19 cellular contexts compared by ENCODE assay signal in the genomic region with DNA sequence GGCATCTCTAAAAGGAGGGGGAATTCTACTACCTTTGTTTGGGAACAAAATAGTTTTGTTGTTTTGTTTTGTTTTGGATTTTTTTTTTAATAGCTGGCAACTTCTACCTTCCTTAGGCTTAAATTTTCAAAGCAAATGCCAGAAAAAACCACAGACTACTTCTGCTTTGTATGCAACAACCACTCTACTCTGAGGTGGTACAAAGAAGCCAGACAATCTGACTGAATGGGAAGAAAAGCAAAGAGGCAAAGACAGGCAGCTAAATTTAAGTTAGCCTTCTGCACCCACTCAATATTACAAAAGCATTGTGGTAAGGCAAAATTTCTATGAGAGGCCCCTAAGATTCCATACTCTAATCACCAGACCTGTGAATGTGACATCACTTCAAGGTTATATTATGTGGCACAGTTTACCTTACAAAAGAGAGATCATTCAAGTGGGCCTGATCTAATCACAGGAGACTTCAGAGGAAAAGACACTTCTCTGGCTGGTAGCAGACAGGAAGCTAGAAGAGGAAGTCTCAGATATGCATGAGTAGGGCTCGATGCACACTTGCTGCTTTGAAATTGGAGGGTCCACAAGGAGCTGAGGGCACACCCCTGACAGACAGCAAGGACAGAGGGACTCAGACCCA.
DNase-seq lines count a peak whose midpoint lies in the region; ATAC-seq and TF ChIP-seq lines count a peak whose summit lies in the region.
"Had no signal": no experiment of that assay in that cellular context is flagged by ENCODE, and none has a peak within 500 bp of the region (broad histone marks: within the 10 kb centered on the region; RNA-seq: fewer than 3 reads in every experiment).

No MANE protein-coding gene starts in this region.

- peak overlapping the region; percentile 20 to 92 (median 62) for H3K4me3 Mint-ChIP-seq in IgD-negative memory B cell
- H3K4me3 Mint-ChIP-seq in memory B cell, result peak overlapping the region; percentile 67
- H3K4me3 Mint-ChIP-seq in T-helper 2 cell treated with Interferon-gamma antibody and Interleukin-4, amounts not matched to agents 5 μg/mL and 100 μg/mL, for 36 hours, result no peak overlapping the region
- H3K4me3 Mint-ChIP-seq in nephron progenitor cell, result no peak overlapping the region
- H3K4me3 Mint-ChIP-seq: activated CD8-positive, alpha-beta memory T cell treated with anti-CD3 and anti-CD28 coated beads, Interleukin-2, amount 10 ng/mL, durations not matched to agents 7 days and 5 days; CD14-positive monocyte; natural killer cell treated with Interleukin-12 subunit alpha and Interleukin-12 subunit beta and Interleukin-15 and Interleukin-18, amount 100 ng/mL, for 72 hours had no signal

- intact Hi-C loops in body of pancreas (cut with DNase I), result no loop called here

- H3K4me3 ChIP-seq in body of pancreas, result no peak overlapping the region
- H3K4me3 ChIP-seq: hepatocyte, left lung, right lobe of liver had no signal

- no peaks in the 10 kb centered on the region for H3K36me3 ChIP-seq in body of pancreas (replicated peaks in 1 of 2; ENCODE audit: insufficient read depth in 1 of 2, low read depth in 2 of 2)
- H3K36me3 ChIP-seq: left lung, right lobe of liver had no signal

- WGBS in body of pancreas, 2 donors, result 33 to 67% methylated on average over 1 of the region's 1 CpG

- H3K4me1 ChIP-seq in body of pancreas, result no peaks in the 10 kb centered on the region
- H3K4me1 ChIP-seq: left lung had no signal

- peak overlapping the region; percentile 59 to 86 (median 84) for H3K27ac Mint-ChIP-seq in IgD-negative memory B cell
- peak overlapping the region; percentile 90 for H3K27ac Mint-ChIP-seq in memory B cell
- H3K27ac Mint-ChIP-seq in T-helper 2 cell treated with Interferon-gamma antibody and Interleukin-4, amounts not matched to agents 5 μg/mL and 100 μg/mL, for 36 hours, result no peak overlapping the region
- H3K27ac Mint-ChIP-seq in nephron progenitor cell, result no peak overlapping the region
- H3K27ac Mint-ChIP-seq: activated CD8-positive, alpha-beta memory T cell treated with anti-CD3 and anti-CD28 coated beads, Interleukin-2, amount 10 ng/mL, durations not matched to agents 7 days and 5 days; activated naive CD4-positive, alpha-beta T cell treated with anti-CD3 and anti-CD28 coated beads, Interleukin-2, amount 50 U/mL, for 72 hours; CD14-positive monocyte; natural killer cell treated with Interleukin-12 subunit alpha and Interleukin-12 subunit beta and Interleukin-15 and Interleukin-18, amount 100 ng/mL, for 72 hours had no signal

- H3K27me3 Mint-ChIP-seq in IgD-negative memory B cell, result peaks cover 2% of the 10 kb centered on the region
- H3K27me3 Mint-ChIP-seq in memory B cell, result no peaks in the 10 kb centered on the region
- H3K27me3 Mint-ChIP-seq in T-helper 2 cell treated with Interferon-gamma antibody and Interleukin-4, amounts not matched to agents 5 μg/mL and 100 μg/mL, for 36 hours (ENCODE audit: low read depth), result no peaks in the 10 kb centered on the region
- H3K27me3 Mint-ChIP-seq in nephron progenitor cell (ENCODE audit: low read depth, poor library complexity), result no peaks in the 10 kb centered on the region
- H3K27me3 Mint-ChIP-seq: activated CD8-positive, alpha-beta memory T cell treated with anti-CD3 and anti-CD28 coated beads, Interleukin-2, amount 10 ng/mL, durations not matched to agents 7 days and 5 days; natural killer cell treated with Interleukin-12 subunit alpha and Interleukin-12 subunit beta and Interleukin-15 and Interleukin-18, amount 100 ng/mL, for 72 hours had no signal

- no peaks in the 10 kb centered on the region for H3K27me3 ChIP-seq in body of pancreas
- H3K27me3 ChIP-seq: hepatocyte, left lung, right lobe of liver had no signal

- peaks cover 0 to 2% (median 0%) of the 10 kb centered on the region in 3 donors for H3K9me3 Mint-ChIP-seq in IgD-negative memory B cell
- H3K9me3 Mint-ChIP-seq in memory B cell, result no peaks in the 10 kb centered on the region
- no peaks in the 10 kb centered on the region for H3K9me3 Mint-ChIP-seq in T-helper 2 cell treated with Interferon-gamma antibody and Interleukin-4, amounts not matched to agents 5 μg/mL and 100 μg/mL, for 36 hours
- H3K9me3 Mint-ChIP-seq in nephron progenitor cell, result no peaks in the 10 kb centered on the region

- TF ChIP-seq CTCF in body of pancreas (IDR thresholded peaks at IDR 0.05), result no peak
- no peak for TF ChIP-seq CTCF in nephron progenitor cell (IDR thresholded peaks at IDR 0.05)

- ATAC-seq in GM18867 (IDR thresholded peaks at IDR 0.05; ENCODE audit: unreplicated experiment) (peak; percentile 72), GM21825 (IDR thresholded peaks at IDR 0.05; ENCODE audit: unreplicated experiment) (peak; percentile 82), memory B cell (ENCODE audit: low read depth) (peak; percentile 89), body of pancreas (no peak)
- ATAC-seq: activated CD8-positive, alpha-beta memory T cell treated with anti-CD3 and anti-CD28 coated beads, Interleukin-2, amount 10 ng/mL, durations not matched to agents 7 days and 5 days; activated naive CD4-positive, alpha-beta T cell treated with anti-CD3 and anti-CD28 coated beads, Interleukin-2, amount 50 U/mL, for 72 hours; left lung; natural killer cell treated with Interleukin-12 subunit alpha and Interleukin-12 subunit beta and Interleukin-15 and Interleukin-18, amount 100 ng/mL, for 72 hours; right lobe of liver had no signal

- DNase-seq in memory B cell (ENCODE audit: low spot score in 2 of 2) (peak; percentile 11 to 39), body of pancreas (no peak), nephron progenitor cell (no peak)
- no peak for DNase-seq in T-helper 2 cell treated with Interferon-gamma antibody and Interleukin-4, amounts not matched to agents 5 μg/mL and 100 μg/mL, for 36 hours (ENCODE audit: low spot score)
- DNase-seq in stimulated activated CD8-positive, alpha-beta memory T cell treated with anti-CD3 and anti-CD28 coated beads, Interleukin-4, amount 100 ng/mL, for 48 hours, result no peak
- DNase-seq: activated CD8-positive, alpha-beta memory T cell treated with anti-CD3 and anti-CD28 coated beads, Interleukin-2, amount 10 ng/mL, durations not matched to agents 7 days and 5 days; central memory CD4-positive, alpha-beta T cell; left lung; NCI-H1417 treated with DMSO at 0.1 percent for 48 hours; right lobe of liver; T1000 had no signal

- H3K27ac ChIP-seq in body of pancreas, result no peak overlapping the region
- H3K27ac ChIP-seq: epithelial cell of prostate, hepatocyte, left lung, right lobe of liver had no signal

- no peak for TF ChIP-seq POLR2A in body of pancreas (IDR thresholded peaks at IDR 0.05)

- H3K9me3 ChIP-seq in body of pancreas, result no peaks in the 10 kb centered on the region
- H3K9me3 ChIP-seq: left lung, right lobe of liver had no signal

- H3K36me3 Mint-ChIP-seq in IgD-negative memory B cell, result no peaks in the 10 kb centered on the region
- no peaks in the 10 kb centered on the region for H3K36me3 Mint-ChIP-seq in memory B cell
- H3K36me3 Mint-ChIP-seq in T-helper 2 cell treated with Interferon-gamma antibody and Interleukin-4, amounts not matched to agents 5 μg/mL and 100 μg/mL, for 36 hours (ENCODE audit: low read depth), result no peaks in the 10 kb centered on the region
- no peaks in the 10 kb centered on the region for H3K36me3 Mint-ChIP-seq in nephron progenitor cell (ENCODE audit: low read depth)
- H3K36me3 Mint-ChIP-seq: activated CD8-positive, alpha-beta memory T cell treated with anti-CD3 and anti-CD28 coated beads, Interleukin-2, amount 10 ng/mL, durations not matched to agents 7 days and 5 days; activated naive CD4-positive, alpha-beta T cell treated with anti-CD3 and anti-CD28 coated beads, Interleukin-2, amount 50 U/mL, for 72 hours; CD14-positive monocyte; natural killer cell treated with Interleukin-12 subunit alpha and Interleukin-12 subunit beta and Interleukin-15 and Interleukin-18, amount 100 ng/mL, for 72 hours had no signal

- H3K4me1 Mint-ChIP-seq in IgD-negative memory B cell (peaks cover 32 to 47% (median 46%) of the 10 kb centered on the region in 3 donors), memory B cell (peaks cover 34% of the 10 kb centered on the region), nephron progenitor cell (no peaks in the 10 kb centered on the region)
- H3K4me1 Mint-ChIP-seq in T-helper 2 cell treated with Interferon-gamma antibody and Interleukin-4, amounts not matched to agents 5 μg/mL and 100 μg/mL, for 36 hours (ENCODE audit: low read depth), result no peaks in the 10 kb centered on the region
- H3K4me1 Mint-ChIP-seq: activated CD8-positive, alpha-beta memory T cell treated with anti-CD3 and anti-CD28 coated beads, Interleukin-2, amount 10 ng/mL, durations not matched to agents 7 days and 5 days; CD14-positive monocyte had no signal

Comparison
In these comparisons a context has a peak if more than half of its experiments do, and no peak if none do; other contexts are left out.
1. H3K27ac Mint-ChIP-seq: peak in IgD-negative memory B cell (3 of 3) and memory B cell (single experiment); none in T-helper 2 cell treated with Interferon-gamma antibody and Interleukin-4, amounts not matched to agents 5 μg/mL and 100 μg/mL, for 36 hours (single experiment) and nephron progenitor cell (single experiment).
2. H3K4me3 Mint-ChIP-seq: peak in IgD-negative memory B cell (4 of 4) and memory B cell (single experiment); none in T-helper 2 cell treated with Interferon-gamma antibody and Interleukin-4, amounts not matched to agents 5 μg/mL and 100 μg/mL, for 36 hours (single experiment) and nephron progenitor cell (single experiment).
3. DNase-seq: peak in memory B cell (2 of 2); none in T-helper 2 cell treated with Interferon-gamma antibody and Interleukin-4, amounts not matched to agents 5 μg/mL and 100 μg/mL, for 36 hours (single experiment), body of pancreas (0 of 4), stimulated activated CD8-positive, alpha-beta memory T cell treated with anti-CD3 and anti-CD28 coated beads, Interleukin-4, amount 100 ng/mL, for 48 hours (single experiment) and nephron progenitor cell (single experiment).